ENCODE assay signal across 10 cellular contexts in the genomic region with DNA sequence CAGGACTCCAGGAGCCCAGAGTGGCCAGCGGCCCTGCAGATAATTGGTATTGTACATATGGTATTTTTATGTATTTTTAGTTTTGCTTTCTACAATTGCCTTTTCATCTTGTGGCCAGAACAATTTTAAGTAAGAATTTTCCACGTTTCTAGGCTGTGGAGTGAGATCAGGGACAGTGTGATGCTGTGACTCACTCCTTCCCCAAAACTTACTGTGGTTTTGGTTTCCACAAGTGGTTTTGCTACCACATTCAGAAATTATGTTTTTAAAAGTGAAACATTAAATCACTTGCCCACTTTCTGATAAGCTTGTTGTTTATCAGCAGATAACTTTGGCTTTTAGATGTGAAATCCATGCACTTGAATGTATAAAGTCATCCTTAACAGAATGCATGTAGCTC.
A peak's percentile ranks its signal among the peaks of the same experiment; 100 is the strongest.
DNase-seq lines count a peak whose midpoint lies in the region; ATAC-seq and TF ChIP-seq lines count a peak whose summit lies in the region.
"Had no signal": no experiment of that assay in that cellular context is flagged by ENCODE, and none has a peak within 500 bp of the region (broad histone marks: within the 10 kb centered on the region; RNA-seq: fewer than 3 reads in every experiment).

No MANE protein-coding gene starts in this region.

- H3K36me3 Mint-ChIP-seq in osteocyte (ENCODE audit: unreplicated experiment) (no peaks in the 10 kb centered on the region), WTC11 (no peaks in the 10 kb centered on the region)

- H3K27ac Mint-ChIP-seq in osteocyte (ENCODE audit: unreplicated experiment) (peak overlapping the region; percentile 28), WTC11 (no peak overlapping the region)

- H3K9me3 Mint-ChIP-seq in osteocyte (ENCODE audit: unreplicated experiment) (no peaks in the 10 kb centered on the region), WTC11 (peaks cover 14% of the 10 kb centered on the region)

- H3K4me1 Mint-ChIP-seq in osteocyte (ENCODE audit: unreplicated experiment) (peaks cover 41% of the 10 kb centered on the region), WTC11 (peaks cover 36% of the 10 kb centered on the region)

- DNase-seq in astrocyte of the hippocampus (ENCODE audit: low read depth, low spot score) (peak; percentile 83), osteocyte (ENCODE audit: extremely low spot score, unreplicated experiment) (no peak), NCI-H2081 (lab: John Stamatoyannopoulos, UW) (no peak), NCI-H1105 treated with DMSO at 0.1 percent for 48 hours (lab: John Stamatoyannopoulos, UW) (no peak), WTC11 (ENCODE audit: low spot score) (no peak), RKO (ENCODE audit: low spot score) (no peak)
- DNase-seq: NCI-H1436 treated with DMSO at 0.1 percent for 48 hours, occipital lobe had no signal

- no peaks in the 10 kb centered on the region for H3K27me3 Mint-ChIP-seq in osteocyte (ENCODE audit: unreplicated experiment)
- no peaks in the 10 kb centered on the region for H3K27me3 Mint-ChIP-seq in WTC11 (ENCODE audit: low read depth)

- POLR2A ChIA-PET in WTC11 (lab: Charles Lee), result no interaction called here

- peak; percentile 52 for ATAC-seq in GM18907 (IDR thresholded peaks at IDR 0.05; ENCODE audit: unreplicated experiment)
- ATAC-seq in HG03378 (IDR thresholded peaks at IDR 0.05; ENCODE audit: unreplicated experiment), result peak; percentile 72
- no peak for ATAC-seq in WTC11

- CTCF ChIA-PET in WTC11 (lab: Charles Lee), result no interaction called here

- no peak for TF ChIP-seq CTCF in osteocyte (IDR thresholded peaks at IDR 0.05)
- no peak for TF ChIP-seq CTCF in WTC11 (IDR thresholded peaks at IDR 0.05)

- H3K4me3 Mint-ChIP-seq in osteocyte (ENCODE audit: unreplicated experiment) (no peak overlapping the region), WTC11 (no peak overlapping the region)

TF ChIP-seq in WTC11, 78 proteins besides CTCF, POLR2A, EP300 and RAD21:
- TF ChIP-seq EMX1 (CRISPR knock-in tag; IDR thresholded peaks at IDR 0.05) (no peak), FOXJ3 (CRISPR knock-in tag; IDR thresholded peaks at IDR 0.05; ENCODE audit: borderline replicate concordance) (no peak)
